In genomic region chr6:45555981-45556771, GRCh38 we compare ENCODE assay signal across 13 cellular contexts.
A peak's percentile ranks its signal among the peaks of the same experiment; 100 is the strongest.
DNase-seq lines count a peak whose midpoint lies in the region; ATAC-seq and TF ChIP-seq lines count a peak whose summit lies in the region.
"Had no signal": no experiment of that assay in that cellular context is flagged by ENCODE, and none has a peak within 500 bp of the region (broad histone marks: within the 10 kb centered on the region; RNA-seq: fewer than 3 reads in every experiment).

No MANE protein-coding gene starts in this region.

- TF ChIP-seq EP300 in suprapubic skin (IDR thresholded peaks at IDR 0.05): no peak

- H3K4me1 ChIP-seq in left lung (no peaks in the 10 kb centered on the region), suprapubic skin (peaks cover 25% of the 10 kb centered on the region)

- 34% methylated on average over 14 of the region's 14 CpGs for WGBS in suprapubic skin

- no peaks in the 10 kb centered on the region for H3K36me3 ChIP-seq in left lung
- H3K36me3 ChIP-seq in suprapubic skin: no peaks in the 10 kb centered on the region
- H3K36me3 ChIP-seq: cardiac muscle cell had no signal

- no peaks in the 10 kb centered on the region for H3K9me3 ChIP-seq in left lung
- H3K9me3 ChIP-seq in suprapubic skin: no peaks in the 10 kb centered on the region

- peak; percentile 56 for DNase-seq in HT-29 (ENCODE audit: low spot score)
- peak; percentile 51 to 60 for DNase-seq in cardiac fibroblast (ENCODE audit: low read depth in 2 of 2)
- DNase-seq in left lung: no peak
- DNase-seq in suprapubic skin (ENCODE audit: low spot score in 2 of 2): no peak
- DNase-seq in activated naive CD4-positive, alpha-beta T cell treated with anti-CD3 and anti-CD28 coated beads, Interleukin-2, amount 50 U/mL, for 72 hours (ENCODE audit: low spot score in 2 of 2): no peak
- no peak for DNase-seq in NCI-H1105 treated with DMSO at 0.1 percent for 48 hours (lab: John Stamatoyannopoulos, UW)
- no peak for DNase-seq in NCI-H1417 treated with DMSO at 0.1 percent for 48 hours (lab: John Stamatoyannopoulos, UW)
- DNase-seq: activated CD4-positive, alpha-beta T cell treated with anti-CD3 and anti-CD28 coated beads, Interleukin-2, amount 50 U/mL, for 48 hours; GDM1; stimulated activated CD4-positive, alpha-beta T cell treated with anti-CD3 and anti-CD28 coated beads, Interleukin-4, amount 100 ng/mL, for 4 hours had no signal

- peak overlapping the region; percentile 19 to 34 for H3K4me3 ChIP-seq in cardiac fibroblast (replicated peaks in 1 of 2; ENCODE audit: low read depth in 2 of 2, low read length in 2 of 2)
- no peak overlapping the region for H3K4me3 ChIP-seq in left lung
- peak overlapping the region; percentile 27 for H3K4me3 ChIP-seq in suprapubic skin
- H3K4me3 ChIP-seq: cardiac muscle cell had no signal

- H3K9me3 Mint-ChIP-seq in activated naive CD4-positive, alpha-beta T cell treated with anti-CD3 and anti-CD28 coated beads, Interleukin-2, amount 50 U/mL, for 72 hours: peaks cover 3 to 9% of the 10 kb centered on the region in 2 donors

- H3K27ac Mint-ChIP-seq in activated naive CD4-positive, alpha-beta T cell treated with anti-CD3 and anti-CD28 coated beads, Interleukin-2, amount 50 U/mL, for 72 hours: no peak overlapping the region

- TF ChIP-seq CTCF in cardiac fibroblast (IDR thresholded peaks at IDR 0.05; ENCODE audit: low read depth, low read length) (no peak), left lung (IDR thresholded peaks at IDR 0.05) (no peak), suprapubic skin (IDR thresholded peaks at IDR 0.05) (no peak)

- intact Hi-C loops in left lung (cut with DNase I): no loop called here

- no peaks in the 10 kb centered on the region for H3K27me3 ChIP-seq in left lung
- H3K27me3 ChIP-seq in suprapubic skin: no peaks in the 10 kb centered on the region
- H3K27me3 ChIP-seq: cardiac muscle cell had no signal

- ATAC-seq in left lung: peak; percentile 40
- ATAC-seq in activated naive CD4-positive, alpha-beta T cell treated with anti-CD3 and anti-CD28 coated beads, Interleukin-2, amount 50 U/mL, for 72 hours: no peak
- ATAC-seq in GM19455 (IDR thresholded peaks at IDR 0.05; ENCODE audit: unreplicated experiment): no peak

- H3K36me3 Mint-ChIP-seq in activated naive CD4-positive, alpha-beta T cell treated with anti-CD3 and anti-CD28 coated beads, Interleukin-2, amount 50 U/mL, for 72 hours: peaks cover 5 to 11% of the 10 kb centered on the region in 2 donors

- TF ChIP-seq POLR2A in suprapubic skin (IDR thresholded peaks at IDR 0.05): no peak

- H3K27ac ChIP-seq in left lung (peak overlapping the region in 1 of 2 donors; percentile 7), suprapubic skin (peak overlapping the region; percentile 73)
- H3K27ac ChIP-seq: cardiac muscle cell, KMS-11 had no signal

Comparison
In these comparisons a context has a peak if more than half of its experiments do, and no peak if none do; other contexts are left out.
1. DNase-seq: peak in HT-29 (single experiment) and cardiac fibroblast (2 of 2); none in left lung (0 of 2), suprapubic skin (0 of 2), activated naive CD4-positive, alpha-beta T cell treated with anti-CD3 and anti-CD28 coated beads, Interleukin-2, amount 50 U/mL, for 72 hours (0 of 2), NCI-H1105 treated with DMSO at 0.1 percent for 48 hours (single experiment) and NCI-H1417 treated with DMSO at 0.1 percent for 48 hours (single experiment).
2. H3K4me3 ChIP-seq: peak in cardiac fibroblast (2 of 2) and suprapubic skin (single experiment); none in left lung (0 of 2).